19 cellular contexts compared by ENCODE assay signal in genomic region chr1:2942410-2942809, GRCh38.
A peak's percentile ranks its signal among the peaks of the same experiment; 100 is the strongest.
DNase-seq lines count a peak whose midpoint lies in the region; ATAC-seq, FAIRE-seq and TF ChIP-seq lines count a peak whose summit lies in the region.
"Had no signal": no experiment of that assay in that cellular context is flagged by ENCODE, and none has a peak within 500 bp of the region (broad histone marks: within the 10 kb centered on the region; RNA-seq: fewer than 3 reads in every experiment).

No MANE protein-coding gene starts in this region.

- H3K18ac ChIP-seq in neuronal stem cell (ENCODE audit: low read length), result peak overlapping the region; percentile 16

- TF ChIP-seq POLR2A in K562 (conservative IDR thresholded peaks at IDR 0.05), result no peak

- CTCF ChIA-PET in K562 (lab: Yijun Ruan, JAX; ENCODE audit: low intra/inter-chr PET ratio), result no interaction called here

- H3K9me3 ChIP-seq in left ventricle myocardium inferior (replicated peaks), result peaks cover 31% of the 10 kb centered on the region
- H3K9me3 ChIP-seq in K562 (replicated peaks; ENCODE audit: control insufficient read depth, insufficient read depth, low read depth, low read length), result no peaks in the 10 kb centered on the region; the same call in 1 of the 2 replicates
- H3K9me3 ChIP-seq in neuronal stem cell (replicated peaks in 1 of 2; ENCODE audit: control insufficient read depth in 2 of 2, insufficient read depth in 1 of 2, low read depth in 1 of 2, low read length in 2 of 2), result peaks cover 0 to 23% of the 10 kb centered on the region in 2 donors
- no peaks in the 10 kb centered on the region for H3K9me3 ChIP-seq in upper lobe of right lung

- no peaks in the 10 kb centered on the region for H3K79me2 ChIP-seq in K562 (ENCODE audit: control insufficient read depth, insufficient read depth, low read length)

- intact Hi-C loops in Right ventricle myocardium superior (cut with DNase I), result no loop called here
- intact Hi-C loops in left ventricle myocardium inferior (cut with micrococcal nuclease), result no loop called here
- intact Hi-C loops in K562 (cut with micrococcal nuclease), result no loop called here
- intact Hi-C loops in upper lobe of right lung (cut with DNase I), result no loop called here

- H3K79me1 ChIP-seq in neuronal stem cell (ENCODE audit: low read depth, low read length), result peaks cover 2% of the 10 kb centered on the region

- POLR2A ChIA-PET in K562 (lab: Yijun Ruan, JAX), result interaction anchor here (0.6 kb wide), 1 partner anchor 682 kb away, joined by 3 read pairs; no protein-coding TSS in a partner anchor

- no peak overlapping the region for H2BK15ac ChIP-seq in neuronal stem cell (ENCODE audit: low read length)

- no peak overlapping the region for H3K4me2 ChIP-seq in K562 (ENCODE audit: insufficient read depth, low read length)
- H3K4me2 ChIP-seq in neuronal stem cell (ENCODE audit: insufficient read depth, low read length, poor library complexity, severe bottlenecking), result no peak overlapping the region
- H3K4me2 ChIP-seq: BLaER1 had no signal

- no peak overlapping the region for H2BK5ac ChIP-seq in neuronal stem cell (ENCODE audit: low read length)

- no peak overlapping the region for H2AFZ ChIP-seq in K562 (ENCODE audit: low read depth, low read length)
- no peak overlapping the region for H2AFZ ChIP-seq in neuronal stem cell (ENCODE audit: low read length)
- H2AFZ ChIP-seq: GM23248 had no signal

- no peak for TF ChIP-seq RAD21 in K562 (CRISPR knock-in tag; conservative IDR thresholded peaks at IDR 0.05 in 1 of 2, IDR thresholded peaks at IDR 0.05 in 1 of 2)

- no peak overlapping the region for H2BK120ac ChIP-seq in neuronal stem cell (ENCODE audit: low read depth, low read length)

- no peaks in the 10 kb centered on the region for H3K9me1 ChIP-seq in K562 (ENCODE audit: control insufficient read depth, insufficient read depth, low read length)

- H3K9ac ChIP-seq in K562 (ENCODE audit: insufficient read depth in 1 of 2, low read depth in 2 of 2, low read length in 2 of 2) (no peak overlapping the region), neuronal stem cell (ENCODE audit: low read depth, low read length, poor library complexity) (no peak overlapping the region)
- H3K9ac ChIP-seq: BLaER1, GM23248 had no signal

- H3K36me3 ChIP-seq in left ventricle myocardium inferior, result no peaks in the 10 kb centered on the region
- no peaks in the 10 kb centered on the region for H3K36me3 ChIP-seq in K562 (ENCODE audit: control insufficient read depth, insufficient read depth, low read length)
- H3K36me3 ChIP-seq in neuronal stem cell (replicated peaks in 1 of 2; ENCODE audit: control insufficient read depth in 2 of 2, insufficient read depth in 2 of 2, low read length in 2 of 2), result peaks cover 0 to 3% of the 10 kb centered on the region in 2 donors
- no peaks in the 10 kb centered on the region for H3K36me3 ChIP-seq in upper lobe of right lung
- H3K36me3 ChIP-seq: BLaER1 had no signal

- H3K4me1 ChIP-seq in left ventricle myocardium inferior (no peaks in the 10 kb centered on the region), K562 (replicated peaks in 1 of 2; ENCODE audit: control insufficient read depth in 2 of 2, insufficient read depth in 2 of 2, low read length in 2 of 2) (no peaks in the 10 kb centered on the region), neuronal stem cell (ENCODE audit: control insufficient read depth in 2 of 2, insufficient read depth in 1 of 2, low read depth in 1 of 2, low read length in 2 of 2) (peaks cover 0 to 3% of the 10 kb centered on the region in 2 donors), upper lobe of right lung (no peaks in the 10 kb centered on the region)
- H3K4me1 ChIP-seq: Caco-2 had no signal

- in situ Hi-C loops in K562 (cut with MboI), result no loop called here

- TF ChIP-seq CTCF in left ventricle myocardium inferior (IDR thresholded peaks at IDR 0.05; ENCODE audit: borderline replicate concordance), result no peak
- no peak for TF ChIP-seq CTCF in K562 (IDR thresholded peaks at IDR 0.05 in 2 of 3, conservative IDR thresholded peaks at IDR 0.05 in 1 of 3; ENCODE audit: insufficient read depth in 2 of 3, low read depth in 1 of 3, low read length in 3 of 3)
- no peak for TF ChIP-seq CTCF in upper lobe of right lung (IDR thresholded peaks at IDR 0.05)

- no TSS peak for BruUV-seq in K562 (replicated peaks; lab: Mats Ljungman, UMichigan)

- H2BK12ac ChIP-seq in neuronal stem cell (ENCODE audit: low read length), result no peak overlapping the region

- H3K27ac ChIP-seq in left ventricle myocardium inferior (replicated peaks), result no peak overlapping the region
- no peak overlapping the region for H3K27ac ChIP-seq in K562 (ENCODE audit: extremely low read depth, low read depth, low read length)
- H3K27ac ChIP-seq in neuronal stem cell (replicated peaks; ENCODE audit: low read length), result no peak overlapping the region
- no peak overlapping the region for H3K27ac ChIP-seq in upper lobe of right lung
- H3K27ac ChIP-seq: BLaER1, GM23248 had no signal

- H3K4me3 ChIP-seq in left ventricle myocardium inferior (no peak overlapping the region), K562 (no peak overlapping the region), neuronal stem cell (ENCODE audit: low read length in 2 of 2) (no peak overlapping the region), upper lobe of right lung (no peak overlapping the region)
- H3K4me3 ChIP-seq: BLaER1, GM23248 had no signal

- H4K91ac ChIP-seq in neuronal stem cell (ENCODE audit: low read depth, low read length, poor library complexity), result no peak overlapping the region

- DNase-seq in Right ventricle myocardium superior (peak; percentile 9), left ventricle myocardium inferior (no peak), K562 (ENCODE audit: extremely low read depth in 1 of 4, low spot score in 3 of 4) (no peak), neuronal stem cell (ENCODE audit: low spot score) (no peak), upper lobe of right lung (peak; percentile 47), GM19239 (ENCODE audit: insufficient read length, low spot score) (no peak)
- DNase-seq: 8988T; AML-193; Caco-2; CD8-positive, alpha-beta memory T cell; DND-41; GDM1; GM23248 had no signal

- peaks cover 36% of the 10 kb centered on the region for H3K27me3 ChIP-seq in left ventricle myocardium inferior (ENCODE audit: low read depth)
- peaks cover 0 to 8% of the 10 kb centered on the region in 2 experiments; a peak in 1 of 5 replicates for H3K27me3 ChIP-seq in K562 (ENCODE audit: control insufficient read depth in 2 of 2, insufficient read depth in 2 of 2, low read length in 2 of 2)
- peaks cover 0 to 13% (median 0%) of the 10 kb centered on the region in 3 experiments for H3K27me3 ChIP-seq in neuronal stem cell (ENCODE audit: control insufficient read depth in 3 of 3, insufficient read depth in 3 of 3, low read depth in 1 of 3, low read length in 3 of 3)
- peaks cover 18% of the 10 kb centered on the region for H3K27me3 ChIP-seq in upper lobe of right lung

- no peaks in the 10 kb centered on the region for H4K20me1 ChIP-seq in K562 (replicated peaks; ENCODE audit: control insufficient read depth, insufficient read depth, low read length)
- H4K20me1 ChIP-seq: BLaER1 had no signal

- H3K23ac ChIP-seq in neuronal stem cell (ENCODE audit: low read depth, low read length, poor library complexity), result no peak overlapping the region

- no peak overlapping the region for H2AK5ac ChIP-seq in neuronal stem cell (ENCODE audit: low read depth, low read length)

- H4K8ac ChIP-seq in neuronal stem cell (ENCODE audit: low read depth, low read length), result no peak overlapping the region

- 1% methylated on average over 5 of the region's 5 CpGs for WGBS in K562 (ENCODE audit: insufficient coverage, low coverage, missing lambda C conversion rate)
- no CpG with 5 or more reads among the region's 5 CpGs for WGBS in neuronal stem cell (ENCODE audit: extremely low coverage in 2 of 2, insufficient read length in 2 of 2, insufficient replicate concordance in 1 of 2), 2 donors

- no peak for TF ChIP-seq EP300 in K562 (IDR thresholded peaks at IDR 0.05; ENCODE audit: low read length)

- FAIRE-seq in K562 (lab: Jason Lieb, UNC) (no peak), GM19239 (lab: Jason Lieb, UNC) (no peak)
- FAIRE-seq: GM12892, H54, HTR-8/SVneo had no signal

- no peak overlapping the region for H3K14ac ChIP-seq in neuronal stem cell (ENCODE audit: low read length)

- ATAC-seq in Right ventricle myocardium superior (ENCODE audit: poor library complexity), result no peak
- ATAC-seq in K562, result no peak
- no peak for ATAC-seq in upper lobe of right lung
- no peak for ATAC-seq in GM19023 (IDR thresholded peaks at IDR 0.05; ENCODE audit: unreplicated experiment)
- ATAC-seq: HCT116 had no signal

- no peak overlapping the region for H3K4ac ChIP-seq in neuronal stem cell (ENCODE audit: low read length)

TF ChIP-seq in K562, 482 proteins besides CTCF, POLR2A, EP300 and RAD21:
- TF ChIP-seq ZKSCAN1 (IDR thresholded peaks at IDR 0.05; ENCODE audit: low read depth, low read length) (no peak), NFIC (IDR thresholded peaks at IDR 0.05) (0 out of 2 replicates have a peak, but pooled peaks have one; percentile 26)

Comparison
In these comparisons a context has a peak if more than half of its experiments do, and no peak if none do; other contexts are left out.
1. DNase-seq: peak in Right ventricle myocardium superior (single experiment) and upper lobe of right lung (single experiment); none in left ventricle myocardium inferior (single experiment), K562 (0 of 4), neuronal stem cell (single experiment) and GM19239 (single experiment).